ENCODE assay signal across 8 cellular contexts in the genomic region with DNA sequence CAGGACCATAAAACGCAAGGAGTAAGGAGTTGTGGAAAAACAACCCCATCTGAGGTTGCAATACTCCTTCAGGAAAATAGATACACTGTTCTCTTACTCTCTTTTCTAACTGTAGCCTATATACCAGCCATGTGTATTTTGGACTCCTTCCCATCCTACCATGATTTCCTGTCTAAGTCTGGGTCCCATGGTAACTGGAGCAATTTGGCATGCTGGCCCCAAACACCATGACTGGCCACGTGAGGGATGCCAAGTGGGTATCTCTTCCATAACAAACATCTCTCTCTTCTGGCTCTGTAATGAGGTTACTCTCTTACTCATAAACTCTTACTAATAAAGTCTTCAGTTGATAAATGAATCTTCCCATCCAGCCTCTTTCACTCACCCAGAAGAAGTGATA. TPM values are rescaled to one million over a fixed set of nuclear protein-coding genes. Genes with fewer than 3 reads are reported as not detected.
A peak's percentile ranks its signal among the peaks of the same experiment; 100 is the strongest.
DNase-seq lines count a peak whose midpoint lies in the region; TF ChIP-seq lines count a peak whose summit lies in the region.
"Had no signal": no experiment of that assay in that cellular context is flagged by ENCODE, and none has a peak within 500 bp of the region (broad histone marks: within the 10 kb centered on the region; RNA-seq: fewer than 3 reads in every experiment).

No MANE protein-coding gene starts in this region.

- H3K4me3 ChIP-seq in astrocyte of the cerebellum (ENCODE audit: low read depth, low read length) = no peak overlapping the region
- no peak overlapping the region for H3K4me3 ChIP-seq in prostate gland
- H3K4me3 ChIP-seq in BE2C (ENCODE audit: low read depth, low read length) = no peak overlapping the region

- WGBS in prostate gland = 12% methylated on average over 2 of the region's 2 CpGs

- in situ Hi-C loops in astrocyte of the cerebellum (cut with HindIII; ENCODE audit: low sequenced_read_pairs) = no loop called here
- in situ Hi-C loops in ACHN (cut with HindIII; ENCODE audit: low pct_ligation_motif_present, low pct_unique_long_range_greater_than_20kb, low sequenced_read_pairs) = no loop called here

- DNase-seq in GM04504 (ENCODE audit: low read depth) (peak; percentile 48), NCI-H2029 treated with DMSO at 0.1 percent for 48 hours (lab: John Stamatoyannopoulos, UW) (peak; percentile 98), astrocyte of the cerebellum (ENCODE audit: low read depth) (peak; percentile 59), prostate gland (ENCODE audit: low spot score) (peak; percentile 47), posterior cingulate gyrus (no peak), BE2C (no peak), ACHN (no peak)
- DNase-seq: naive B cell had no signal

- no peak for TF ChIP-seq POLR2A in prostate gland (IDR thresholded peaks at IDR 0.05)

- no peaks in the 10 kb centered on the region for H3K9me3 ChIP-seq in prostate gland
- H3K9me3 ChIP-seq in BE2C = no peaks in the 10 kb centered on the region

- H3K4me1 ChIP-seq in prostate gland (replicated peaks) (no peaks in the 10 kb centered on the region), BE2C (no peaks in the 10 kb centered on the region)

- H3K27me3 ChIP-seq in prostate gland (replicated peaks; ENCODE audit: insufficient read depth) (no peaks in the 10 kb centered on the region), BE2C (no peaks in the 10 kb centered on the region)

- no peak overlapping the region for H3K27ac ChIP-seq in prostate gland

- TF ChIP-seq CTCF in astrocyte of the cerebellum (IDR thresholded peaks at IDR 0.05; ENCODE audit: low read depth, low read length, missing control alignments) (no peak), prostate gland (IDR thresholded peaks at IDR 0.05) (no peak), BE2C (IDR thresholded peaks at IDR 0.05; ENCODE audit: low read depth, low read length) (no peak)

- H3K36me3 ChIP-seq in prostate gland = no peaks in the 10 kb centered on the region
- H3K36me3 ChIP-seq in BE2C = no peaks in the 10 kb centered on the region

- intact Hi-C loops in prostate gland (cut with DNase I) = no loop called here
- intact Hi-C loops in posterior cingulate gyrus (cut with DNase I) = no loop called here

RNA-seq across cellular contexts. Expression of gene ABTB2, which starts 26.5 kb away (rescaled TPM):
- 10 to 100 TPM in 1 of 2 donors, 1 to 10 TPM in 1; 3.0 to 13.7 TPM for total RNA-seq in prostate gland
- polyA plus RNA-seq in BE2C (2012; ENCODE audit: insufficient read depth, insufficient read length, low read depth) = 6.2 TPM

Comparison
In these comparisons a context has a peak if more than half of its experiments do, and no peak if none do; other contexts are left out.
1. DNase-seq: peak in GM04504 (single experiment), NCI-H2029 treated with DMSO at 0.1 percent for 48 hours (single experiment), astrocyte of the cerebellum (single experiment) and prostate gland (single experiment); none in posterior cingulate gyrus (0 of 10), BE2C (single experiment) and ACHN (single experiment).